In the genomic region with DNA sequence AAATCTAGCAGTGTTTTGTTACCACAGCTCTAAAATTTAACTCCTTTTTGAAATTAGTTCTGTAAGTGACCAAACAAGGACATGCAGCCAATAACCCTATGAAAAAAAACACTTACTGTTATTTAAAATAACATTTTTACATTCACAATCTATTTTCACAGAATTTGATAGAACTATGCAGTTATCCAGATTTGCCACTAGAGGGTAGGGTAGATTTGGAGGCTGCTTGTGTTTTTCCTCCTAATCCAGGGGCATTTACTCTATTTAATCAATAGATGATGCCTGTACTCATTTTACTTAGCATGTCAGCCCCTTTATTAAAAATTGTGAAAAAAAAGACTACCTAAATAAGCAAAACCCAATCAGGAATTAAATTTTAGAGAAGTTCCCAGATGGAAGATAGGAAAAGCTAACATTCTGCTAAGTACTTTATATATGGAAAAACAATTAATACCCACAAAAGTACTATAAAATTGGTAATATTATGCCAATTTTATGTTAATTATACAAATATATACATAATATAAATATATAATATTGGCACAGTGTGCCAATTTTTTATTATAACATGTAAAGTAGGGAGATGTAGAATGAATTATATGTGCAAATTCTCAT, we compare ENCODE assay signal across 8 cellular contexts. TPM values are rescaled to one million over a fixed set of nuclear protein-coding genes. Genes with fewer than 3 reads are reported as not detected.
DNase-seq lines count a peak whose midpoint lies in the region; ATAC-seq and TF ChIP-seq lines count a peak whose summit lies in the region.

No MANE protein-coding gene starts in this region.

- no peak overlapping the region for H3K4me3 Mint-ChIP-seq in activated B cell treated with CpG ODN at 0.5 μM for 24 hours

- intact Hi-C loops in activated B cell treated with CpG ODN at 0.5 μM for 24 hours (cut with micrococcal nuclease), result loop anchor here (1.0 to 10.0 kb wide), 5 partner anchors 104 to 833 kb away; partner anchors contain the start of gene CH25H

- H3K36me3 Mint-ChIP-seq in activated B cell treated with CpG ODN at 0.5 μM for 24 hours (ENCODE audit: low read depth), result no peaks in the 10 kb centered on the region

- H3K9me3 Mint-ChIP-seq in activated B cell treated with CpG ODN at 0.5 μM for 24 hours, result no peaks in the 10 kb centered on the region

- DNase-seq in DMS153 treated with DMSO at 0.1 percent for 48 hours (lab: John Stamatoyannopoulos, UW; ENCODE audit: unreplicated experiment) (peak; percentile 56), LNCaP clone FGC (ENCODE audit: low read depth) (no peak), activated B cell treated with CpG ODN at 0.5 μM for 24 hours (no peak), inferior parietal cortex (ENCODE audit: extremely low spot score) (peak; percentile 31), mucosa of gallbladder (ENCODE audit: low spot score) (no peak)

- POLR2A ChIA-PET in activated B cell treated with CpG ODN at 0.5 μM for 24 hours (lab: Charles Lee), result no interaction called here

- no peaks in the 10 kb centered on the region for H3K4me1 Mint-ChIP-seq in activated B cell treated with CpG ODN at 0.5 μM for 24 hours

- peaks cover 10% of the 10 kb centered on the region for H3K27me3 Mint-ChIP-seq in activated B cell treated with CpG ODN at 0.5 μM for 24 hours

- TF ChIP-seq CTCF in LNCaP clone FGC (IDR thresholded peaks at IDR 0.05; ENCODE audit: control insufficient read depth, extremely low read depth, insufficient read depth) (peak; percentile 42), activated B cell treated with CpG ODN at 0.5 μM for 24 hours (IDR thresholded peaks at IDR 0.05) (peak; percentile 80)

- CTCF ChIA-PET in activated B cell treated with CpG ODN at 0.5 μM for 24 hours (lab: Charles Lee), result interaction anchor here (1.0 to 1.3 kb wide), 3 partner anchors 18 to 123 kb away, joined by 3 read pairs; no protein-coding TSS in a partner anchor

- ATAC-seq in activated B cell treated with CpG ODN at 0.5 μM for 24 hours (ENCODE audit: low read depth), result peak; percentile 58
- ATAC-seq in GM21825 (IDR thresholded peaks at IDR 0.05; ENCODE audit: unreplicated experiment), result no peak
- ATAC-seq in HG03571 (IDR thresholded peaks at IDR 0.05; ENCODE audit: unreplicated experiment), result no peak
- no peak for ATAC-seq in HG03520 (IDR thresholded peaks at IDR 0.05; ENCODE audit: unreplicated experiment)

- H3K27ac Mint-ChIP-seq in activated B cell treated with CpG ODN at 0.5 μM for 24 hours, result no peak overlapping the region

- H3K4me3 ChIP-seq in LNCaP clone FGC (ENCODE audit: low read depth, low read length), result no peak overlapping the region

RNA-seq across cellular contexts. Expression of gene LIPK, which starts 18.1 kb away (rescaled TPM):
- total RNA-seq in activated B cell treated with CpG ODN at 0.5 μM for 24 hours, result not detected in 2 replicates
- not detected for total RNA-seq in mucosa of gallbladder

RNA-seq across cellular contexts. Expression of gene LIPF, which starts 23.7 kb away (rescaled TPM):
- total RNA-seq in activated B cell treated with CpG ODN at 0.5 μM for 24 hours, result not detected in 2 replicates
- total RNA-seq in mucosa of gallbladder, result not detected

Comparison
In these comparisons a context has a peak if more than half of its experiments do, and no peak if none do; other contexts are left out.
1. DNase-seq: peak in DMS153 treated with DMSO at 0.1 percent for 48 hours (single experiment) and inferior parietal cortex (single experiment); none in LNCaP clone FGC (single experiment), activated B cell treated with CpG ODN at 0.5 μM for 24 hours (single experiment) and mucosa of gallbladder (single experiment).